Comparison of ENCODE assay signal across 1 cellular context in the genomic region with DNA sequence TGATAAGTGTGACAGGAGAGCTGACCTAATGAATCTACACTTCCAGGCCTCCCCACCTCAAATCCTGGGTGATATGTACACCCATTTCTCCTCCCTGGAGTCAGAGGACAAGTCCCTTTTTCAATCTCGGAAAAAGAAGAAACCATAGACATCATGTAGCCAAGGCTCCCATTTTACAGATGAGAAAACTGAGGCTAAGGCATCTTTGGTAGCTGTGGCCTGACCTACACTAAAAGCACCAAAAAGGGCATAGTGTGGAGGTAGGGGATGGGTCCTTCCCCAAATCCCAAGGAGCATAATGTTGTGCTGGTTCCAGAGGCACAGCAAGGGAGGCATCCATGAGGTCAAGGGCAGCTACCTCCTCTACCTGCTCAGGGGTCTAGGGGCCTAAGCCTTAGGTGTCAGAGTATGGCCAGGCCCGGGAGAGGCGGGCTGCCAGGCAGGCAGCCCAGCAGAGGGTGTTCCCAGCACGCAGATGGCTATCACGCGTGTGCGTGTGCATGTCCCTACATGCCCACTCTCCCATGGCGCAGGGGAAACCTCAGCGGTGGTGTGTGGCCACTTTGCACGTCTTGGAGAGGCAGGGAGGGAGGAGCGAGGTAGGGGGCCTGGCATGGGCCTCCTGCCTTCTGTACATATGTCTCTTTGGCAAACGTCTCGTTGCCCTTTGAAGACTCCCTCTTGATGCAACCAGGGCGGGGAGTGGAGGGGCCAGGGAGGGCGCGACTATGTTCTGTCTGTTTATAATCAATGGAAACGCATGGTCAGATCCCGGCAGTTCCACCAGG.
A peak's percentile ranks its signal among the peaks of the same experiment; 100 is the strongest.
TF ChIP-seq lines count a peak whose summit lies in the region.

No MANE protein-coding gene starts in this region.

TF ChIP-seq in HepG2, 621 proteins besides CTCF, POLR2A, EP300 and RAD21 (continued from another document):
- TF ChIP-seq, protein P1, sequence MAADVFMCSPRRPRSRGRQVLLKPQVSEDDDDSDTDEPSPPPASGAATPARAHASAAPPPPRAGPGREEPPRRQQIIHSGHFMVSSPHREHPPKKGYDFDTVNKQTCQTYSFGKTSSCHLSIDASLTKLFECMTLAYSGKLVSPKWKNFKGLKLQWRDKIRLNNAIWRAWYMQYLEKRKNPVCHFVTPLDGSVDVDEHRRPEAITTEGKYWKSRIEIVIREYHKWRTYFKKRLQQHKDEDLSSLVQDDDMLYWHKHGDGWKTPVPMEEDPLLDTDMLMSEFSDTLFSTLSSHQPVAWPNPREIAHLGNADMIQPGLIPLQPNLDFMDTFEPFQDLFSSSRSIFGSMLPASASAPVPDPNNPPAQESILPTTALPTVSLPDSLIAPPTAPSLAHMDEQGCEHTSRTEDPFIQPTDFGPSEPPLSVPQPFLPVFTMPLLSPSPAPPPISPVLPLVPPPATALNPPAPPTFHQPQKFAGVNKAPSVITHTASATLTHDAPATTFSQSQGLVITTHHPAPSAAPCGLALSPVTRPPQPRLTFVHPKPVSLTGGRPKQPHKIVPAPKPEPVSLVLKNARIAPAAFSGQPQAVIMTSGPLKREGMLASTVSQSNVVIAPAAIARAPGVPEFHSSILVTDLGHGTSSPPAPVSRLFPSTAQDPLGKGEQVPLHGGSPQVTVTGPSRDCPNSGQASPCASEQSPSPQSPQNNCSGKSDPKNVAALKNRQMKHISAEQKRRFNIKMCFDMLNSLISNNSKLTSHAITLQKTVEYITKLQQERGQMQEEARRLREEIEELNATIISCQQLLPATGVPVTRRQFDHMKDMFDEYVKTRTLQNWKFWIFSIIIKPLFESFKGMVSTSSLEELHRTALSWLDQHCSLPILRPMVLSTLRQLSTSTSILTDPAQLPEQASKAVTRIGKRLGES (CRISPR knock-in tag; IDR thresholded peaks at IDR 0.05; ENCODE audit: borderline replicate concordance): no peak
- peak; percentile 38 for TF ChIP-seq AGO1 (IDR thresholded peaks at IDR 0.05; ENCODE audit: low read depth, low read length, poor library complexity, severe bottlenecking)
- TF ChIP-seq ZNF768 (CRISPR knock-in tag; IDR thresholded peaks at IDR 0.05): no peak
- TF ChIP-seq TMF1 (CRISPR knock-in tag; IDR thresholded peaks at IDR 0.05; ENCODE audit: low read depth): no peak; the same call in 1 of the 2 replicates
- TF ChIP-seq, protein P2, sequence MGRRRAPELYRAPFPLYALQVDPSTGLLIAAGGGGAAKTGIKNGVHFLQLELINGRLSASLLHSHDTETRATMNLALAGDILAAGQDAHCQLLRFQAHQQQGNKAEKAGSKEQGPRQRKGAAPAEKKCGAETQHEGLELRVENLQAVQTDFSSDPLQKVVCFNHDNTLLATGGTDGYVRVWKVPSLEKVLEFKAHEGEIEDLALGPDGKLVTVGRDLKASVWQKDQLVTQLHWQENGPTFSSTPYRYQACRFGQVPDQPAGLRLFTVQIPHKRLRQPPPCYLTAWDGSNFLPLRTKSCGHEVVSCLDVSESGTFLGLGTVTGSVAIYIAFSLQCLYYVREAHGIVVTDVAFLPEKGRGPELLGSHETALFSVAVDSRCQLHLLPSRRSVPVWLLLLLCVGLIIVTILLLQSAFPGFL (CRISPR knock-in tag; IDR thresholded peaks at IDR 0.05): no peak
- TF ChIP-seq NCOA5 (CRISPR knock-in tag; IDR thresholded peaks at IDR 0.05): no peak
- no peak for TF ChIP-seq SRSF4 (IDR thresholded peaks at IDR 0.05; ENCODE audit: low read depth, low read length, poor library complexity, severe bottlenecking)
- TF ChIP-seq GFI1 (CRISPR knock-in tag; IDR thresholded peaks at IDR 0.05; ENCODE audit: borderline replicate concordance): no peak
- no peak for TF ChIP-seq KDM6A (CRISPR knock-in tag; IDR thresholded peaks at IDR 0.05; ENCODE audit: low read depth)
- no peak for TF ChIP-seq NRL (CRISPR knock-in tag; IDR thresholded peaks at IDR 0.05; ENCODE audit: borderline replicate concordance)
- no peak for TF ChIP-seq HES4 (CRISPR knock-in tag; IDR thresholded peaks at IDR 0.05; ENCODE audit: borderline replicate concordance)
- no peak for TF ChIP-seq SMC3 (IDR thresholded peaks at IDR 0.05; ENCODE audit: low read length)
- TF ChIP-seq, protein P3, sequence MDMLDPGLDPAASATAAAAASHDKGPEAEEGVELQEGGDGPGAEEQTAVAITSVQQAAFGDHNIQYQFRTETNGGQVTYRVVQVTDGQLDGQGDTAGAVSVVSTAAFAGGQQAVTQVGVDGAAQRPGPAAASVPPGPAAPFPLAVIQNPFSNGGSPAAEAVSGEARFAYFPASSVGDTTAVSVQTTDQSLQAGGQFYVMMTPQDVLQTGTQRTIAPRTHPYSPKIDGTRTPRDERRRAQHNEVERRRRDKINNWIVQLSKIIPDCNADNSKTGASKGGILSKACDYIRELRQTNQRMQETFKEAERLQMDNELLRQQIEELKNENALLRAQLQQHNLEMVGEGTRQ (IDR thresholded peaks at IDR 0.05; ENCODE audit: low read depth, low read length): no peak
- TF ChIP-seq, protein P3 (CRISPR knock-in tag; IDR thresholded peaks at IDR 0.05; ENCODE audit: borderline replicate concordance): no peak
- TF ChIP-seq TOPORS (CRISPR knock-in tag; IDR thresholded peaks at IDR 0.05): no peak
- TF ChIP-seq RCOR2 (CRISPR knock-in tag; IDR thresholded peaks at IDR 0.05): peak; percentile 63; the same call in 1 of the 2 replicates
- no peak for TF ChIP-seq ZNF367 (CRISPR knock-in tag; IDR thresholded peaks at IDR 0.05; ENCODE audit: borderline replicate concordance)
- no peak for TF ChIP-seq NFE2 (CRISPR knock-in tag; IDR thresholded peaks at IDR 0.05)
- no peak for TF ChIP-seq SYNCRIP (IDR thresholded peaks at IDR 0.05; ENCODE audit: insufficient read depth, low read depth, low read length)
- TF ChIP-seq SRSF1 (optimal IDR thresholded peaks at IDR 0.05; ENCODE audit: low read depth, low read length): no peak
- TF ChIP-seq HOXA5 (CRISPR knock-in tag; IDR thresholded peaks at IDR 0.05): no peak
- no peak for TF ChIP-seq ZNF607 (CRISPR knock-in tag; IDR thresholded peaks at IDR 0.05; ENCODE audit: borderline replicate concordance)
- no peak for TF ChIP-seq SMARCC2 (IDR thresholded peaks at IDR 0.05)
- no peak for TF ChIP-seq PAWR (CRISPR knock-in tag; IDR thresholded peaks at IDR 0.05; ENCODE audit: borderline replicate concordance)
- TF ChIP-seq TARDBP (CRISPR knock-in tag; IDR thresholded peaks at IDR 0.05): peak; percentile 55; the same call in 1 of the 2 replicates
- no peak for TF ChIP-seq NBN (conservative IDR thresholded peaks at IDR 0.05)
- TF ChIP-seq ZNF460 (CRISPR knock-in tag; IDR thresholded peaks at IDR 0.05; ENCODE audit: borderline replicate concordance): no peak
- TF ChIP-seq KDM5B (CRISPR knock-in tag; IDR thresholded peaks at IDR 0.05; ENCODE audit: borderline replicate concordance): no peak
- no peak for TF ChIP-seq ZNF746 (CRISPR knock-in tag; IDR thresholded peaks at IDR 0.05)
- TF ChIP-seq, protein P4, sequence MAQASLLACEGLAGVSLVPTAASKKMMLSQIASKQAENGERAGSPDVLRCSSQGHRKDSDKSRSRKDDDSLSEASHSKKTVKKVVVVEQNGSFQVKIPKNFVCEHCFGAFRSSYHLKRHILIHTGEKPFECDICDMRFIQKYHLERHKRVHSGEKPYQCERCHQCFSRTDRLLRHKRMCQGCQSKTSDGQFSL (CRISPR knock-in tag; IDR thresholded peaks at IDR 0.05): no peak
- peak; percentile 53 for TF ChIP-seq ZBTB38 (CRISPR knock-in tag; IDR thresholded peaks at IDR 0.05)
- 0 out of 2 replicates have a peak, but pooled peaks have one; percentile 42 for TF ChIP-seq ONECUT2 (CRISPR knock-in tag; IDR thresholded peaks at IDR 0.05)
- TF ChIP-seq FOXJ3 (CRISPR knock-in tag; IDR thresholded peaks at IDR 0.05; ENCODE audit: borderline replicate concordance): no peak
- no peak for TF ChIP-seq CENPX (CRISPR knock-in tag; IDR thresholded peaks at IDR 0.05)
- TF ChIP-seq, protein P5, sequence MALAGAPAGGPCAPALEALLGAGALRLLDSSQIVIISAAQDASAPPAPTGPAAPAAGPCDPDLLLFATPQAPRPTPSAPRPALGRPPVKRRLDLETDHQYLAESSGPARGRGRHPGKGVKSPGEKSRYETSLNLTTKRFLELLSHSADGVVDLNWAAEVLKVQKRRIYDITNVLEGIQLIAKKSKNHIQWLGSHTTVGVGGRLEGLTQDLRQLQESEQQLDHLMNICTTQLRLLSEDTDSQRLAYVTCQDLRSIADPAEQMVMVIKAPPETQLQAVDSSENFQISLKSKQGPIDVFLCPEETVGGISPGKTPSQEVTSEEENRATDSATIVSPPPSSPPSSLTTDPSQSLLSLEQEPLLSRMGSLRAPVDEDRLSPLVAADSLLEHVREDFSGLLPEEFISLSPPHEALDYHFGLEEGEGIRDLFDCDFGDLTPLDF (CRISPR knock-in tag; IDR thresholded peaks at IDR 0.05): no peak
- TF ChIP-seq, protein P6, sequence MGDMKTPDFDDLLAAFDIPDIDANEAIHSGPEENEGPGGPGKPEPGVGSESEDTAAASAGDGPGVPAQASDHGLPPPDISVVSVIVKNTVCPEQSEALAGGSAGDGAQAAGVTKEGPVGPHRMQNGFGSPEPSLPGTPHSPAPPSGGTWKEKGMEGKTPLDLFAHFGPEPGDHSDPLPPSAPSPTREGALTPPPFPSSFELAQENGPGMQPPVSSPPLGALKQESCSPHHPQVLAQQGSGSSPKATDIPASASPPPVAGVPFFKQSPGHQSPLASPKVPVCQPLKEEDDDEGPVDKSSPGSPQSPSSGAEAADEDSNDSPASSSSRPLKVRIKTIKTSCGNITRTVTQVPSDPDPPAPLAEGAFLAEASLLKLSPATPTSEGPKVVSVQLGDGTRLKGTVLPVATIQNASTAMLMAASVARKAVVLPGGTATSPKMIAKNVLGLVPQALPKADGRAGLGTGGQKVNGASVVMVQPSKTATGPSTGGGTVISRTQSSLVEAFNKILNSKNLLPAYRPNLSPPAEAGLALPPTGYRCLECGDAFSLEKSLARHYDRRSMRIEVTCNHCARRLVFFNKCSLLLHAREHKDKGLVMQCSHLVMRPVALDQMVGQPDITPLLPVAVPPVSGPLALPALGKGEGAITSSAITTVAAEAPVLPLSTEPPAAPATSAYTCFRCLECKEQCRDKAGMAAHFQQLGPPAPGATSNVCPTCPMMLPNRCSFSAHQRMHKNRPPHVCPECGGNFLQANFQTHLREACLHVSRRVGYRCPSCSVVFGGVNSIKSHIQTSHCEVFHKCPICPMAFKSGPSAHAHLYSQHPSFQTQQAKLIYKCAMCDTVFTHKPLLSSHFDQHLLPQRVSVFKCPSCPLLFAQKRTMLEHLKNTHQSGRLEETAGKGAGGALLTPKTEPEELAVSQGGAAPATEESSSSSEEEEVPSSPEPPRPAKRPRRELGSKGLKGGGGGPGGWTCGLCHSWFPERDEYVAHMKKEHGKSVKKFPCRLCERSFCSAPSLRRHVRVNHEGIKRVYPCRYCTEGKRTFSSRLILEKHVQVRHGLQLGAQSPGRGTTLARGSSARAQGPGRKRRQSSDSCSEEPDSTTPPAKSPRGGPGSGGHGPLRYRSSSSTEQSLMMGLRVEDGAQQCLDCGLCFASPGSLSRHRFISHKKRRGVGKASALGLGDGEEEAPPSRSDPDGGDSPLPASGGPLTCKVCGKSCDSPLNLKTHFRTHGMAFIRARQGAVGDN (CRISPR knock-in tag; IDR thresholded peaks at IDR 0.05): peak; percentile 50
- TF ChIP-seq, protein P7, sequence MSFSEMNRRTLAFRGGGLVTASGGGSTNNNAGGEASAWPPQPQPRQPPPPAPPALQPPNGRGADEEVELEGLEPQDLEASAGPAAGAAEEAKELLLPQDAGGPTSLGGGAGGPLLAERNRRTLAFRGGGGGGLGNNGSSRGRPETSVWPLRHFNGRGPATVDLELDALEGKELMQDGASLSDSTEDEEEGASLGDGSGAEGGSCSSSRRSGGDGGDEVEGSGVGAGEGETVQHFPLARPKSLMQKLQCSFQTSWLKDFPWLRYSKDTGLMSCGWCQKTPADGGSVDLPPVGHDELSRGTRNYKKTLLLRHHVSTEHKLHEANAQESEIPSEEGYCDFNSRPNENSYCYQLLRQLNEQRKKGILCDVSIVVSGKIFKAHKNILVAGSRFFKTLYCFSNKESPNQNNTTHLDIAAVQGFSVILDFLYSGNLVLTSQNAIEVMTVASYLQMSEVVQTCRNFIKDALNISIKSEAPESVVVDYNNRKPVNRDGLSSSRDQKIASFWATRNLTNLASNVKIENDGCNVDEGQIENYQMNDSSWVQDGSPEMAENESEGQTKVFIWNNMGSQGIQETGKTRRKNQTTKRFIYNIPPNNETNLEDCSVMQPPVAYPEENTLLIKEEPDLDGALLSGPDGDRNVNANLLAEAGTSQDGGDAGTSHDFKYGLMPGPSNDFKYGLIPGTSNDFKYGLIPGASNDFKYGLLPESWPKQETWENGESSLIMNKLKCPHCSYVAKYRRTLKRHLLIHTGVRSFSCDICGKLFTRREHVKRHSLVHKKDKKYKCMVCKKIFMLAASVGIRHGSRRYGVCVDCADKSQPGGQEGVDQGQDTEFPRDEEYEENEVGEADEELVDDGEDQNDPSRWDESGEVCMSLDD (CRISPR knock-in tag; IDR thresholded peaks at IDR 0.05; ENCODE audit: borderline replicate concordance): no peak
- TF ChIP-seq ZSCAN21 (CRISPR knock-in tag; IDR thresholded peaks at IDR 0.05; ENCODE audit: borderline replicate concordance): 0 out of 2 replicates have a peak, but pooled peaks have one; percentile 15
- no peak for TF ChIP-seq ZNF317 (CRISPR knock-in tag; IDR thresholded peaks at IDR 0.05)
- TF ChIP-seq ZNF260 (CRISPR knock-in tag; IDR thresholded peaks at IDR 0.05; ENCODE audit: borderline replicate concordance, low read depth): no peak
- TF ChIP-seq, protein P8, sequence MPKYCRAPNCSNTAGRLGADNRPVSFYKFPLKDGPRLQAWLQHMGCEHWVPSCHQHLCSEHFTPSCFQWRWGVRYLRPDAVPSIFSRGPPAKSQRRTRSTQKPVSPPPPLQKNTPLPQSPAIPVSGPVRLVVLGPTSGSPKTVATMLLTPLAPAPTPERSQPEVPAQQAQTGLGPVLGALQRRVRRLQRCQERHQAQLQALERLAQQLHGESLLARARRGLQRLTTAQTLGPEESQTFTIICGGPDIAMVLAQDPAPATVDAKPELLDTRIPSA (CRISPR knock-in tag; IDR thresholded peaks at IDR 0.05; ENCODE audit: borderline replicate concordance): no peak
- 0 out of 2 replicates have a peak, but pooled peaks have one; percentile 17 for TF ChIP-seq NR1H2 (CRISPR knock-in tag; IDR thresholded peaks at IDR 0.05; ENCODE audit: borderline replicate concordance, low read depth)
- TF ChIP-seq KDM1A (CRISPR knock-in tag; IDR thresholded peaks at IDR 0.05): peak; percentile 58; the same call in 1 of the 2 replicates
- TF ChIP-seq TCF7 (IDR thresholded peaks at IDR 0.05; ENCODE audit: low read depth): 0 out of 2 replicates have a peak, but pooled peaks have one; percentile 16
- TF ChIP-seq, protein P9, sequence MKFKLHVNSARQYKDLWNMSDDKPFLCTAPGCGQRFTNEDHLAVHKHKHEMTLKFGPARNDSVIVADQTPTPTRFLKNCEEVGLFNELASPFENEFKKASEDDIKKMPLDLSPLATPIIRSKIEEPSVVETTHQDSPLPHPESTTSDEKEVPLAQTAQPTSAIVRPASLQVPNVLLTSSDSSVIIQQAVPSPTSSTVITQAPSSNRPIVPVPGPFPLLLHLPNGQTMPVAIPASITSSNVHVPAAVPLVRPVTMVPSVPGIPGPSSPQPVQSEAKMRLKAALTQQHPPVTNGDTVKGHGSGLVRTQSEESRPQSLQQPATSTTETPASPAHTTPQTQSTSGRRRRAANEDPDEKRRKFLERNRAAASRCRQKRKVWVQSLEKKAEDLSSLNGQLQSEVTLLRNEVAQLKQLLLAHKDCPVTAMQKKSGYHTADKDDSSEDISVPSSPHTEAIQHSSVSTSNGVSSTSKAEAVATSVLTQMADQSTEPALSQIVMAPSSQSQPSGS (CRISPR knock-in tag; IDR thresholded peaks at IDR 0.05): no peak
- TF ChIP-seq ZNF629 (CRISPR knock-in tag; conservative IDR thresholded peaks at IDR 0.05): peak; percentile 98
